1 cellular context compared by ENCODE assay signal in genomic region chr17:81927145-81927652, GRCh38.
A peak's percentile ranks its signal among the peaks of the same experiment; 100 is the strongest.
TF ChIP-seq lines count a peak whose summit lies in the region.

No MANE protein-coding gene starts in this region.

TF ChIP-seq in GM12878, 131 proteins besides CTCF, POLR2A, EP300 and RAD21:
- TF ChIP-seq HCFC1 (IDR thresholded peaks at IDR 0.05; ENCODE audit: low read length) = no peak
- peak in 1 of 2 experiments; percentile 55; a peak in 2 of 3 replicates for TF ChIP-seq EGR1 (IDR thresholded peaks at IDR 0.05; ENCODE audit: borderline replicate concordance in 1 of 2, low read depth in 2 of 2, low read length in 2 of 2)
- no peak for TF ChIP-seq ATF2 (IDR thresholded peaks at IDR 0.05; ENCODE audit: low read length)
- no peak for TF ChIP-seq PBX3 (IDR thresholded peaks at IDR 0.05; ENCODE audit: insufficient replicate concordance, low read depth, low read length)
- TF ChIP-seq JUND (IDR thresholded peaks at IDR 0.05; ENCODE audit: low read depth, low read length) = no peak
- TF ChIP-seq CBFB (IDR thresholded peaks at IDR 0.05; ENCODE audit: low read depth) = no peak
- no peak for TF ChIP-seq BHLHE40 (IDR thresholded peaks at IDR 0.05; ENCODE audit: borderline replicate concordance in 1 of 2, low read depth in 2 of 2, low read length in 1 of 2)
